ENCODE assay signal across 18 cellular contexts in genomic region chr5:180441577-180441976, GRCh38. TPM values are rescaled to one million over a fixed set of nuclear protein-coding genes. Genes with fewer than 3 reads are reported as not detected.
A peak's percentile ranks its signal among the peaks of the same experiment; 100 is the strongest.
DNase-seq lines count a peak whose midpoint lies in the region; ATAC-seq, FAIRE-seq and TF ChIP-seq lines count a peak whose summit lies in the region.
"Had no signal": no experiment of that assay in that cellular context is flagged by ENCODE, and none has a peak within 500 bp of the region (broad histone marks: within the 10 kb centered on the region; RNA-seq: fewer than 3 reads in every experiment).

No MANE protein-coding gene starts in this region.

- H3K4me1 Mint-ChIP-seq in activated T-helper 2 cell treated with anti-CD3 and anti-CD28 coated beads, Interferon-gamma antibody, Interleukin-2, Interleukin-4, amounts not matched to agents 10 μg/mL and 5 μg/mL and 100 μg/mL, durations not matched to agents 14 hours and 24 hours and 36 hours (ENCODE audit: low read depth) = no peaks in the 10 kb centered on the region

- H3K4me3 ChIP-seq in HEK293 (ENCODE audit: low read depth, low read length) (no peak overlapping the region), K562 (no peak overlapping the region), kidney (ENCODE audit: low read length in 2 of 2) (no peak overlapping the region), stomach (no peak overlapping the region)
- H3K4me3 ChIP-seq: BLaER1, SK-N-MC had no signal

- H3K27ac ChIP-seq in HEK293 (ENCODE audit: extremely low read depth, low read depth, low read length) = no peak overlapping the region
- no peak overlapping the region for H3K27ac ChIP-seq in K562 (ENCODE audit: extremely low read depth, low read depth, low read length)
- H3K27ac ChIP-seq in kidney (ENCODE audit: low read depth in 2 of 2, low read length in 2 of 2) = no peak overlapping the region
- H3K27ac ChIP-seq in stomach = no peak overlapping the region
- H3K27ac ChIP-seq: BLaER1, parathyroid adenoma, SK-N-MC had no signal

- TF ChIP-seq CTCF in HEK293 (tag by site-specific recombination; IDR thresholded peaks at IDR 0.05) = no peak
- TF ChIP-seq CTCF in K562 (IDR thresholded peaks at IDR 0.05 in 2 of 3, conservative IDR thresholded peaks at IDR 0.05 in 1 of 3; ENCODE audit: insufficient read depth in 2 of 3, low read depth in 1 of 3, low read length in 3 of 3) = no peak
- TF ChIP-seq CTCF in kidney (IDR thresholded peaks at IDR 0.05; ENCODE audit: borderline replicate concordance, extremely low read depth, insufficient read depth) = no peak
- no peak for TF ChIP-seq CTCF in stomach (IDR thresholded peaks at IDR 0.05)

- H3K9me3 ChIP-seq in HEK293 (ENCODE audit: control insufficient read depth, insufficient read depth, low read depth, low read length) (no peaks in the 10 kb centered on the region), K562 (replicated peaks; ENCODE audit: control insufficient read depth, insufficient read depth, low read depth, low read length) (no peaks in the 10 kb centered on the region), kidney (ENCODE audit: control insufficient read depth in 1 of 2, low read length in 2 of 2) (peaks cover 0 to 3% of the 10 kb centered on the region in 2 donors), stomach (peaks cover 0 to 39% (median 37%) of the 10 kb centered on the region in 4 donors)

- H3K4me1 ChIP-seq in HEK293 (ENCODE audit: control insufficient read depth, insufficient read depth, low read length) = no peaks in the 10 kb centered on the region
- H3K4me1 ChIP-seq in K562 (replicated peaks in 1 of 2; ENCODE audit: control insufficient read depth in 2 of 2, insufficient read depth in 2 of 2, low read length in 2 of 2) = peaks cover 0 to 7% of the 10 kb centered on the region in 2 experiments; a peak in 1 of 5 replicates
- no peaks in the 10 kb centered on the region for H3K4me1 ChIP-seq in kidney (ENCODE audit: control insufficient read depth in 1 of 2, insufficient read depth in 1 of 2, low read depth in 1 of 2, low read length in 2 of 2)
- no peaks in the 10 kb centered on the region for H3K4me1 ChIP-seq in stomach
- H3K4me1 ChIP-seq: BLaER1, parathyroid adenoma had no signal

- no peak for TF ChIP-seq EP300 in K562 (IDR thresholded peaks at IDR 0.05; ENCODE audit: low read length)
- no peak for TF ChIP-seq EP300 in stomach (IDR thresholded peaks at IDR 0.05)

- H3K27ac Mint-ChIP-seq in activated T-helper 2 cell treated with anti-CD3 and anti-CD28 coated beads, Interferon-gamma antibody, Interleukin-2, Interleukin-4, amounts not matched to agents 10 μg/mL and 5 μg/mL and 100 μg/mL, durations not matched to agents 14 hours and 24 hours and 36 hours = no peak overlapping the region
- H3K27ac Mint-ChIP-seq: activated naive CD8-positive, alpha-beta T cell treated with anti-CD3 and anti-CD28 coated beads, Interleukin-2, amount 10 ng/mL, durations not matched to agents 7 days and 5 days had no signal

- no peaks in the 10 kb centered on the region for H3K9me3 Mint-ChIP-seq in activated T-helper 2 cell treated with anti-CD3 and anti-CD28 coated beads, Interferon-gamma antibody, Interleukin-2, Interleukin-4, amounts not matched to agents 10 μg/mL and 5 μg/mL and 100 μg/mL, durations not matched to agents 14 hours and 24 hours and 36 hours

- CTCF ChIA-PET in HEK293 (lab: Yijun Ruan, JAX) (interaction anchor here (0.6 kb wide), 1 partner anchor 16 kb away, joined by 4 read pairs; no protein-coding TSS in a partner anchor), K562 (lab: Yijun Ruan, JAX; ENCODE audit: low intra/inter-chr PET ratio) (no interaction called here)

- no peak overlapping the region for H3K4me2 ChIP-seq in K562 (ENCODE audit: insufficient read depth, low read length)
- H3K4me2 ChIP-seq: BLaER1 had no signal

- H3K27me3 ChIP-seq in K562 (ENCODE audit: control insufficient read depth in 2 of 2, insufficient read depth in 2 of 2, low read length in 2 of 2) = peaks cover 10 to 46% of the 10 kb centered on the region in 2 experiments
- H3K27me3 ChIP-seq in stomach = peaks cover 0 to 27% (median 0%) of the 10 kb centered on the region in 3 donors
- H3K27me3 ChIP-seq: BLaER1 had no signal

- no peak overlapping the region for H2AFZ ChIP-seq in K562 (ENCODE audit: low read depth, low read length)
- H2AFZ ChIP-seq: parathyroid adenoma had no signal

- H4K20me1 ChIP-seq in K562 (replicated peaks; ENCODE audit: control insufficient read depth, insufficient read depth, low read length) = no peaks in the 10 kb centered on the region; the same call in 1 of the 2 replicates
- H4K20me1 ChIP-seq: BLaER1 had no signal

- WGBS in K562 (ENCODE audit: insufficient coverage, low coverage, missing lambda C conversion rate) = 3% methylated on average over 14 of the region's 14 CpGs
- WGBS in stomach, 5 donors = 49 to 72% (median 58%) methylated on average over 13 to 14 of the region's 14 CpGs

- FAIRE-seq in K562 (lab: Jason Lieb, UNC) (no peak), kidney (lab: Jason Lieb, UNC) (no peak)
- FAIRE-seq: GM18507, keratinocyte had no signal

- intact Hi-C loops in K562 (cut with micrococcal nuclease) (no loop called here), kidney (cut with DNase I) (no loop called here), stomach (cut with DNase I; ENCODE audit: low total_unique reads) (no loop called here)
- intact Hi-C loops in activated T-helper 2 cell treated with anti-CD3 and anti-CD28 coated beads, Interferon-gamma antibody, Interleukin-2, Interleukin-4, amounts not matched to agents 10 μg/mL and 5 μg/mL and 100 μg/mL, durations not matched to agents 14 hours and 24 hours and 36 hours (cut with micrococcal nuclease) = no loop called here

- H3K9ac ChIP-seq in K562 (ENCODE audit: insufficient read depth in 1 of 2, low read depth in 2 of 2, low read length in 2 of 2) = no peak overlapping the region
- H3K9ac ChIP-seq in kidney (ENCODE audit: low read length in 2 of 2) = no peak overlapping the region
- H3K9ac ChIP-seq: BLaER1, parathyroid adenoma had no signal

- H3K27me3 Mint-ChIP-seq in activated T-helper 2 cell treated with anti-CD3 and anti-CD28 coated beads, Interferon-gamma antibody, Interleukin-2, Interleukin-4, amounts not matched to agents 10 μg/mL and 5 μg/mL and 100 μg/mL, durations not matched to agents 14 hours and 24 hours and 36 hours (ENCODE audit: low read depth) = peaks cover 6% of the 10 kb centered on the region

- H3K36me3 Mint-ChIP-seq in activated T-helper 2 cell treated with anti-CD3 and anti-CD28 coated beads, Interferon-gamma antibody, Interleukin-2, Interleukin-4, amounts not matched to agents 10 μg/mL and 5 μg/mL and 100 μg/mL, durations not matched to agents 14 hours and 24 hours and 36 hours (ENCODE audit: low read depth) = no peaks in the 10 kb centered on the region
- H3K36me3 Mint-ChIP-seq: activated naive CD8-positive, alpha-beta T cell treated with anti-CD3 and anti-CD28 coated beads, Interleukin-2, amount 10 ng/mL, durations not matched to agents 7 days and 5 days had no signal

- no TSS peak for BruUV-seq in K562 (replicated peaks; lab: Mats Ljungman, UMichigan)

- H3K79me2 ChIP-seq in K562 (ENCODE audit: control insufficient read depth, insufficient read depth, low read length) = no peaks in the 10 kb centered on the region
- H3K79me2 ChIP-seq: parathyroid adenoma had no signal

- POLR2A ChIA-PET in HEK293 (lab: Yijun Ruan, JAX) (no interaction called here), K562 (lab: Yijun Ruan, JAX) (interaction anchor here (0.6 kb wide), 1 partner anchor 81 kb away, joined by 3 read pairs; no protein-coding TSS in a partner anchor)

- no peak for DNase-seq in K562 (ENCODE audit: extremely low read depth in 1 of 4, low spot score in 3 of 4)
- peak; percentile 87 for DNase-seq in kidney
- peak; percentile 9 for DNase-seq in stomach
- DNase-seq in activated T-helper 2 cell treated with anti-CD3 and anti-CD28 coated beads, Interferon-gamma antibody, Interleukin-2, Interleukin-4, amounts not matched to agents 10 μg/mL and 5 μg/mL and 100 μg/mL, durations not matched to agents 14 hours and 24 hours and 36 hours (ENCODE audit: low spot score) = no peak
- DNase-seq in NOMO-1 treated with dmso at 0.1 percent for 144 hours (lab: John Stamatoyannopoulos, UW; ENCODE audit: unreplicated experiment) = no peak
- DNase-seq: activated CD4-positive, alpha-beta T cell treated with anti-CD3 and anti-CD28 coated beads, Interleukin-2, amount 50 U/mL, for 1 hour; activated naive CD8-positive, alpha-beta T cell treated with anti-CD3 and anti-CD28 coated beads, Interleukin-2, amount 10 ng/mL, durations not matched to agents 7 days and 5 days; activated T-cell treated with anti-CD3 and anti-CD28 coated beads, Interleukin-2, amount 50 U/mL, for 1 hour; central memory CD4-positive, alpha-beta T cell; DMS153; NCI-H446 treated with DMSO at 0.1 percent for 48 hours had no signal

- no peaks in the 10 kb centered on the region for H3K9me1 ChIP-seq in K562 (ENCODE audit: control insufficient read depth, insufficient read depth, low read length)

- in situ Hi-C loops in K562 (cut with MboI) = no loop called here

- peak; percentile 37; the same call in 1 of the 3 replicates for ATAC-seq in K562
- ATAC-seq in SK-N-SH treated with all-trans-retinoic acid at 6 μM for 48 hours = no peak

- TF ChIP-seq POLR2A in K562 (conservative IDR thresholded peaks at IDR 0.05) (no peak), stomach (IDR thresholded peaks at IDR 0.05) (no peak)

- H3K36me3 ChIP-seq in HEK293 (ENCODE audit: control insufficient read depth in 2 of 2, insufficient read depth in 1 of 2, low read length in 2 of 2) (no peaks in the 10 kb centered on the region), K562 (ENCODE audit: control insufficient read depth, insufficient read depth, low read length) (no peaks in the 10 kb centered on the region), kidney (ENCODE audit: control insufficient read depth in 1 of 2, insufficient read depth in 2 of 2, low read length in 2 of 2) (no peaks in the 10 kb centered on the region), stomach (no peaks in the 10 kb centered on the region)
- H3K36me3 ChIP-seq: BLaER1 had no signal

- no peak for TF ChIP-seq RAD21 in K562 (CRISPR knock-in tag; conservative IDR thresholded peaks at IDR 0.05 in 1 of 2, IDR thresholded peaks at IDR 0.05 in 1 of 2)

- H3K4me3 Mint-ChIP-seq in activated T-helper 2 cell treated with anti-CD3 and anti-CD28 coated beads, Interferon-gamma antibody, Interleukin-2, Interleukin-4, amounts not matched to agents 10 μg/mL and 5 μg/mL and 100 μg/mL, durations not matched to agents 14 hours and 24 hours and 36 hours (ENCODE audit: low read depth) = no peak overlapping the region
- H3K4me3 Mint-ChIP-seq: activated naive CD8-positive, alpha-beta T cell treated with anti-CD3 and anti-CD28 coated beads, Interleukin-2, amount 10 ng/mL, durations not matched to agents 7 days and 5 days had no signal

RNA-seq across cellular contexts. Expression of gene CNOT6, which starts 52.6 kb away (rescaled TPM):
- total RNA-seq in K562 (2011; cell fraction: chromatin; rRNA removed; ENCODE audit: low replicate concordance) = 18.3 and 46.1 TPM in 2 replicates
- total RNA-seq in K562 (2011; cell fraction: nucleolus; rRNA removed) = 6.3 and 7.8 TPM in 2 replicates
- 21.6 and 31.5 TPM in 2 replicates for total RNA-seq in K562 (2011; cell fraction: nucleoplasm; rRNA removed)
- total RNA-seq in K562 (2014; rRNA removed) (10.1 and 10.9 TPM in 2 replicates), K562 (2014; rRNA removed; fragmentation: Illumina TruSeq; extraction: Trizol) (14.0 and 16.2 TPM in 2 replicates), K562 (2015; rRNA removed; fragmentation: Illumina TruSeq; extraction: Trizol) (11.7 and 12.6 TPM in 2 replicates), K562 (2021) (24.4 and 32.4 TPM in 2 replicates), kidney (25.7 TPM), stomach (10 to 100 TPM; 11.6 to 38.2 (median 16.2) TPM)
- polyA plus RNA-seq in K562 (2011; rRNA removed) (26.0 and 30.3 TPM in 2 replicates), K562 (2014; fragmentation: Illumina TruSeq; extraction: Trizol) (21.2 and 22.6 TPM in 2 replicates), K562 (2014; fragmentation: Nextera tagmentation; extraction: Ambion mirVana) (1 to 10 TPM; 4.9 to 7.9 TPM), K562 (2014; rRNA removed) (16.1 and 18.5 TPM in 2 replicates), kidney (ENCODE audit: insufficient read depth, low read depth, low replicate concordance) (5.9 TPM), stomach (1 to 10 TPM; 4.7 to 8.5 (median 7.3) TPM)
- 7.6 and 14.5 TPM in 2 replicates for polyA plus RNA-seq in K562 (2011; cell fraction: cytosol; rRNA removed)
- polyA plus RNA-seq in K562 (2011; cell fraction: nucleus; rRNA removed) = 11.3 and 11.7 TPM in 2 replicates
- 11.3 and 16.2 TPM in 2 replicates for polyA plus RNA-seq in K562 (2012)
- polyA minus RNA-seq in K562 (2011; rRNA and poly(A)+ RNA removed) = 38.2 and 39.5 TPM in 2 replicates
- polyA minus RNA-seq in K562 (2011; cell fraction: cytosol; rRNA and poly(A)+ RNA removed) = 15.0 and 18.5 TPM in 2 replicates
- polyA minus RNA-seq in K562 (2011; cell fraction: nucleus; rRNA and poly(A)+ RNA removed) = 5.1 and 9.3 TPM in 2 replicates
- total RNA-seq in activated T-helper 2 cell treated with anti-CD3 and anti-CD28 coated beads, Interferon-gamma antibody, Interleukin-2, Interleukin-4, amounts not matched to agents 10 μg/mL and 5 μg/mL and 100 μg/mL, durations not matched to agents 14 hours and 24 hours and 36 hours = 43.2 and 48.9 TPM in 2 replicates

Comparison
In these comparisons a context has a peak if more than half of its experiments do, and no peak if none do; other contexts are left out.
1. DNase-seq: peak in kidney (single experiment) and stomach (single experiment); none in K562 (0 of 4), activated T-helper 2 cell treated with anti-CD3 and anti-CD28 coated beads, Interferon-gamma antibody, Interleukin-2, Interleukin-4, amounts not matched to agents 10 μg/mL and 5 μg/mL and 100 μg/mL, durations not matched to agents 14 hours and 24 hours and 36 hours (single experiment) and NOMO-1 treated with dmso at 0.1 percent for 144 hours (single experiment).